ENCODE assay signal across 31 cellular contexts in genomic region chr2:179174240-179174639, GRCh38.
A peak's percentile ranks its signal among the peaks of the same experiment; 100 is the strongest.
DNase-seq lines count a peak whose midpoint lies in the region; ATAC-seq, FAIRE-seq and TF ChIP-seq lines count a peak whose summit lies in the region.
"Had no signal": no experiment of that assay in that cellular context is flagged by ENCODE, and none has a peak within 500 bp of the region (broad histone marks: within the 10 kb centered on the region; RNA-seq: fewer than 3 reads in every experiment).

No MANE protein-coding gene starts in this region.

- whole genome bisulfite sequencing in HepG2 (ENCODE audit: low lambda C conversion rate), result 91% methylated on average over 1 of the region's 1 CpG
- WGBS in liver, result 44% methylated on average over 1 of the region's 1 CpG
- 90 to 98% (median 96%) methylated on average over 1 of the region's 1 CpG for WGBS in ovary, 3 donors

- BruUV-seq in HepG2 (replicated peaks; lab: Mats Ljungman, UMichigan), result no TSS peak

- no peak overlapping the region for H3K4me2 ChIP-seq in HepG2 (ENCODE audit: low read depth, low read length)
- H3K4me2 ChIP-seq: A549; BLaER1; BLaER1 treated with 17β-estradiol and CSF1 and Interleukin-3, amounts not matched to agents 10 nM and 100 nM had no signal

- CTCF ChIA-PET in HepG2 (lab: Yijun Ruan, JAX; ENCODE audit: low intra/inter-chr PET ratio, low total read pairs), result no interaction called here

- TF ChIP-seq CTCF in HepG2 (CRISPR knock-in tag; IDR thresholded peaks at IDR 0.05), result no peak
- TF ChIP-seq CTCF in liver (IDR thresholded peaks at IDR 0.05; ENCODE audit: low read depth, low read length, missing input control), result no peak
- no peak for TF ChIP-seq CTCF in ovary (IDR thresholded peaks at IDR 0.05)

- TF ChIP-seq RAD21 in HepG2 (CRISPR knock-in tag; IDR thresholded peaks at IDR 0.05), result no peak
- TF ChIP-seq RAD21 in liver (IDR thresholded peaks at IDR 0.05), result no peak

- POLR2A ChIA-PET in HepG2 (lab: Yijun Ruan, JAX), result no interaction called here

- in situ Hi-C loops in HepG2 (cut with HindIII; ENCODE audit: extremely low pct_ligation_motif_present, low pct_unique_long_range_greater_than_20kb), result no loop called here

- H3K27me3 ChIP-seq in HepG2 (ENCODE audit: control insufficient read depth in 1 of 2, insufficient read depth in 2 of 2, low read length in 2 of 2), result no peaks in the 10 kb centered on the region
- H3K27me3 ChIP-seq in liver (ENCODE audit: control insufficient read depth in 4 of 4, insufficient read depth in 4 of 4, low read length in 3 of 4), result no peaks in the 10 kb centered on the region
- no peaks in the 10 kb centered on the region for H3K27me3 ChIP-seq in ovary
- H3K27me3 ChIP-seq: BE2C; BLaER1; BLaER1 treated with 17β-estradiol and CSF1 and Interleukin-3, amounts not matched to agents 10 nM and 100 nM had no signal

- H3K27ac ChIP-seq in HepG2 (ENCODE audit: extremely low read length, insufficient read depth, low read length) (no peak overlapping the region), liver (ENCODE audit: low read depth in 1 of 2, low read length in 2 of 2) (no peak overlapping the region), ovary (no peak overlapping the region)
- H3K27ac ChIP-seq: 22Rv1; A549; BLaER1; BLaER1 treated with 17β-estradiol and CSF1 and Interleukin-3, amounts not matched to agents 10 nM and 100 nM; C4-2B had no signal

- intact Hi-C loops in HepG2 (cut with micrococcal nuclease; ENCODE audit: unreplicated experiment), result no loop called here
- intact Hi-C loops in ovary (cut with DNase I), result no loop called here

- peaks cover 5% of the 10 kb centered on the region for H3K79me2 ChIP-seq in HepG2 (ENCODE audit: insufficient read depth, low read length)

- TF ChIP-seq POLR2A in HepG2 (IDR thresholded peaks at IDR 0.05; ENCODE audit: insufficient read depth in 1 of 2, low read depth in 2 of 2, low read length in 2 of 2), result no peak
- no peak for TF ChIP-seq POLR2A in ovary (IDR thresholded peaks at IDR 0.05)

- H3K9me3 ChIP-seq in HepG2 (ENCODE audit: low read length), result no peaks in the 10 kb centered on the region
- no peaks in the 10 kb centered on the region for H3K9me3 ChIP-seq in liver (ENCODE audit: control insufficient read depth in 4 of 4, low read length in 3 of 4)
- H3K9me3 ChIP-seq in ovary, result no peaks in the 10 kb centered on the region
- H3K9me3 ChIP-seq: A549; BE2C; BLaER1; BLaER1 treated with 17β-estradiol and CSF1 and Interleukin-3, amounts not matched to agents 10 nM and 100 nM; Caco-2 had no signal

- H2AFZ ChIP-seq in HepG2 (ENCODE audit: low read length), result no peak overlapping the region

- TF ChIP-seq EP300 in HepG2 (IDR thresholded peaks at IDR 0.05; ENCODE audit: low read depth in 2 of 2, low read length in 2 of 2), result no peak
- no peak for TF ChIP-seq EP300 in HepG2 (CRISPR knock-in tag; IDR thresholded peaks at IDR 0.05; ENCODE audit: borderline replicate concordance)
- no peak for TF ChIP-seq EP300 in ovary (IDR thresholded peaks at IDR 0.05)

- H3K4me1 ChIP-seq in HepG2 (ENCODE audit: insufficient read depth, low read length) (peaks cover 21% of the 10 kb centered on the region), liver (ENCODE audit: control insufficient read depth in 4 of 4, insufficient read depth in 4 of 4, low read length in 3 of 4) (no peaks in the 10 kb centered on the region), ovary (ENCODE audit: insufficient read depth) (no peaks in the 10 kb centered on the region)
- H3K4me1 ChIP-seq: A549, BE2C, BLaER1 had no signal

- H3K4me3 ChIP-seq in HepG2 (replicated peaks in 1 of 3; ENCODE audit: insufficient read depth in 1 of 3, low read depth in 2 of 3, low read length in 3 of 3), result no peak overlapping the region
- H3K4me3 ChIP-seq in liver (ENCODE audit: low read depth in 1 of 3, low read length in 3 of 3), result no peak overlapping the region
- H3K4me3 ChIP-seq in ovary, result no peak overlapping the region
- H3K4me3 ChIP-seq: A549; BLaER1; BLaER1 treated with 17β-estradiol and CSF1 and Interleukin-3, amounts not matched to agents 10 nM and 100 nM had no signal

- DNase-seq in HepG2 (ENCODE audit: low spot score) (peak; percentile 30), ovary (no peak), GM03348 (ENCODE audit: low spot score) (no peak)
- DNase-seq: 8988T; ACHN; AML-193; BE2C; C1 segment of cervical spinal cord; Caco-2; Calu3; CD4-positive, alpha-beta memory T cell; CD4-positive, alpha-beta T cell; CD4-positive, CD25-positive, alpha-beta regulatory T cell; CD8-positive, alpha-beta memory T cell; CD8-positive, alpha-beta T cell; COR-L47; DMS 273 treated with DMSO at 0.1 percent for 48 hours; DMS153; DMS53; DMS79; DMS79 treated with DMSO at 0.1 percent for 48 hours; DND-41; EL had no signal

- H4K20me1 ChIP-seq in HepG2 (ENCODE audit: insufficient read depth, low read length), result peaks cover 10% of the 10 kb centered on the region; the same call in 1 of the 2 replicates
- H4K20me1 ChIP-seq: BLaER1 had no signal

- ATAC-seq in HepG2, result peak; percentile 24; the same call in 2 of the 3 replicates
- ATAC-seq: A549; CD8-positive, alpha-beta T cell had no signal

- H3K36me3 ChIP-seq in HepG2 (replicated peaks in 1 of 2; ENCODE audit: control insufficient read depth in 1 of 2, insufficient read depth in 2 of 2, low read length in 2 of 2) (peaks cover 19 to 70% of the 10 kb centered on the region in 2 experiments), liver (ENCODE audit: control insufficient read depth in 4 of 4, insufficient read depth in 3 of 4, low read depth in 1 of 4, low read length in 3 of 4) (peaks cover 0 to 5% (median 0%) of the 10 kb centered on the region in 4 donors), ovary (no peaks in the 10 kb centered on the region)
- H3K36me3 ChIP-seq: BE2C had no signal

- H3K9ac ChIP-seq in HepG2 (ENCODE audit: insufficient read depth, low read depth, low read length) (no peak overlapping the region), liver (ENCODE audit: low read depth in 1 of 2, low read length in 2 of 2) (no peak overlapping the region)
- H3K9ac ChIP-seq: BLaER1; BLaER1 treated with 17β-estradiol and CSF1 and Interleukin-3, amounts not matched to agents 10 nM and 100 nM had no signal

- no peak for FAIRE-seq in HepG2 (lab: Jason Lieb, UNC)
- FAIRE-seq: A204.1, A549, D721Med had no signal

TF ChIP-seq in HepG2, 621 proteins besides CTCF, POLR2A, EP300 and RAD21 (continues in another document):
- TF ChIP-seq BCL6 (CRISPR knock-in tag; IDR thresholded peaks at IDR 0.05) (peak; percentile 59), TCF7 (IDR thresholded peaks at IDR 0.05; ENCODE audit: low read depth) (peak; percentile 41; the same call in 1 of the 2 replicates), ZNF891 (CRISPR knock-in tag; IDR thresholded peaks at IDR 0.05) (no peak), SALL1 (CRISPR knock-in tag; IDR thresholded peaks at IDR 0.05) (peak; percentile 15; the same call in 1 of the 2 replicates), ZNF451 (CRISPR knock-in tag; IDR thresholded peaks at IDR 0.05) (no peak), SIX1 (CRISPR knock-in tag; IDR thresholded peaks at IDR 0.05; ENCODE audit: borderline replicate concordance) (no peak), ZNF75D (CRISPR knock-in tag; IDR thresholded peaks at IDR 0.05; ENCODE audit: borderline replicate concordance) (no peak), NR2F6 (IDR thresholded peaks at IDR 0.05) (no peak), NR2F6 (CRISPR knock-in tag; IDR thresholded peaks at IDR 0.05) (no peak), YY1 (IDR thresholded peaks at IDR 0.05; ENCODE audit: insufficient read depth, insufficient replicate concordance, low read depth, low read length) (no peak)
- TF ChIP-seq, protein P1, sequence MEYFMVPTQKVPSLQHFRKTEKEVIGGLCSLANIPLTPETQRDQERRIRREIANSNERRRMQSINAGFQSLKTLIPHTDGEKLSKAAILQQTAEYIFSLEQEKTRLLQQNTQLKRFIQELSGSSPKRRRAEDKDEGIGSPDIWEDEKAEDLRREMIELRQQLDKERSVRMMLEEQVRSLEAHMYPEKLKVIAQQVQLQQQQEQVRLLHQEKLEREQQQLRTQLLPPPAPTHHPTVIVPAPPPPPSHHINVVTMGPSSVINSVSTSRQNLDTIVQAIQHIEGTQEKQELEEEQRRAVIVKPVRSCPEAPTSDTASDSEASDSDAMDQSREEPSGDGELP (IDR thresholded peaks at IDR 0.05; ENCODE audit: borderline replicate concordance, low read depth), result 0 out of 2 replicates have a peak, but pooled peaks have one; percentile 10
- TF ChIP-seq, protein P2, sequence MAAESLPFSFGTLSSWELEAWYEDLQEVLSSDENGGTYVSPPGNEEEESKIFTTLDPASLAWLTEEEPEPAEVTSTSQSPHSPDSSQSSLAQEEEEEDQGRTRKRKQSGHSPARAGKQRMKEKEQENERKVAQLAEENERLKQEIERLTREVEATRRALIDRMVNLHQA (CRISPR knock-in tag; IDR thresholded peaks at IDR 0.05), result no peak

TF ChIP-seq in liver, 16 proteins besides CTCF, POLR2A, EP300 and RAD21:
- TF ChIP-seq ATF3 (IDR thresholded peaks at IDR 0.05), result no peak
- TF ChIP-seq RXRA (IDR thresholded peaks at IDR 0.05), result no peak
- peak; percentile 44 to 74 for TF ChIP-seq HNF4A (conservative IDR thresholded peaks at IDR 0.05)
